Comparison of ENCODE assay signal across 1 cellular context in the genomic region with DNA sequence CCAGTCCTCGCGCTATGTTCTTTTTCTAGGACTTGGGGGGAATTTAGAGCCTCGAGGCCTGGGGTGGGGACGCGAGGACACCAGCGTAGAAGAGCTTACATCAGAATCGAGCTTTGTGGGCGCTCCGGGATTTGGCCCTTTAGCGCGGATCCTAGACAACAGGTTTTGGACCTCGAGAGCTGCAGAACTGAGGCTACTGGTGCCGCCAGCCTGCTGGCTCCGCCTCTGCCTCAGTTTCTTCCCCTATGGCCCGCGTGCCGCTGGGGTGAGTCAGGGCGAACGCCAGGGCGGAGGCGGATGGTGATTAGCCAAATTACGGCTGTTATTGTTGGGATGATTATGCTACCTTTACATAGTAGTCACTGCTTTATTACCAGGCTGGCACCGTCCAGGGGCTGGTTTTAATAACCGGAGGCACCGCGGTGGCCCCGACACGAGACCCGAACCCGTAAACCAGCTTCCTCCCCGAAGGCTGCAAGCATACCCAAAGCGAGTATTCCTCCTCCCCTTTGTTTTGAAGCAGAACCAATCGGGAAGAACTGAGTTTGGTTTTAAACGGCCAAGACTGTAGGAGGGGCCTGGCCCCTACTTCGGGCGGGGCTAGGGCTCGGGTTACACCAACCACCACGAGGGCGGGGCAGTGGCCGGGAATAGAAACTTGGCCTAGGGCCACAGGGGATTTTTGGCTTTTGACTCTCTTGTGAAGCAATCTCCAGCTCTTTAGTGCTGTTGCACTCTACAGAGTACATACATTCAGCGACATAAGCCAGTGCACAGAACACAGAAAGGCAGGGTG.
TF ChIP-seq lines count a peak whose summit lies in the region.

No MANE protein-coding gene starts in this region.

TF ChIP-seq in HepG2, 621 proteins besides CTCF, POLR2A, EP300 and RAD21 (continued from another document and continues in another):
- TF ChIP-seq, protein P1, sequence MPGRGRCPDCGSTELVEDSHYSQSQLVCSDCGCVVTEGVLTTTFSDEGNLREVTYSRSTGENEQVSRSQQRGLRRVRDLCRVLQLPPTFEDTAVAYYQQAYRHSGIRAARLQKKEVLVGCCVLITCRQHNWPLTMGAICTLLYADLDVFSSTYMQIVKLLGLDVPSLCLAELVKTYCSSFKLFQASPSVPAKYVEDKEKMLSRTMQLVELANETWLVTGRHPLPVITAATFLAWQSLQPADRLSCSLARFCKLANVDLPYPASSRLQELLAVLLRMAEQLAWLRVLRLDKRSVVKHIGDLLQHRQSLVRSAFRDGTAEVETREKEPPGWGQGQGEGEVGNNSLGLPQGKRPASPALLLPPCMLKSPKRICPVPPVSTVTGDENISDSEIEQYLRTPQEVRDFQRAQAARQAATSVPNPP (CRISPR knock-in tag; IDR thresholded peaks at IDR 0.05), result no peak; the same call in 1 of the 2 replicates
- peak; percentile 18; the same call in 1 of the 2 replicates for TF ChIP-seq TBP (CRISPR knock-in tag; IDR thresholded peaks at IDR 0.05)
- no peak for TF ChIP-seq EHMT2 (IDR thresholded peaks at IDR 0.05; ENCODE audit: borderline replicate concordance, low read depth, low read length)
- TF ChIP-seq JDP2 (CRISPR knock-in tag; IDR thresholded peaks at IDR 0.05; ENCODE audit: borderline replicate concordance), result no peak
- peak; percentile 74 for TF ChIP-seq ZNF143 (CRISPR knock-in tag; IDR thresholded peaks at IDR 0.05)
- no peak; the same call in 1 of the 2 replicates for TF ChIP-seq RELA (CRISPR knock-in tag; IDR thresholded peaks at IDR 0.05)
- TF ChIP-seq, protein P2, sequence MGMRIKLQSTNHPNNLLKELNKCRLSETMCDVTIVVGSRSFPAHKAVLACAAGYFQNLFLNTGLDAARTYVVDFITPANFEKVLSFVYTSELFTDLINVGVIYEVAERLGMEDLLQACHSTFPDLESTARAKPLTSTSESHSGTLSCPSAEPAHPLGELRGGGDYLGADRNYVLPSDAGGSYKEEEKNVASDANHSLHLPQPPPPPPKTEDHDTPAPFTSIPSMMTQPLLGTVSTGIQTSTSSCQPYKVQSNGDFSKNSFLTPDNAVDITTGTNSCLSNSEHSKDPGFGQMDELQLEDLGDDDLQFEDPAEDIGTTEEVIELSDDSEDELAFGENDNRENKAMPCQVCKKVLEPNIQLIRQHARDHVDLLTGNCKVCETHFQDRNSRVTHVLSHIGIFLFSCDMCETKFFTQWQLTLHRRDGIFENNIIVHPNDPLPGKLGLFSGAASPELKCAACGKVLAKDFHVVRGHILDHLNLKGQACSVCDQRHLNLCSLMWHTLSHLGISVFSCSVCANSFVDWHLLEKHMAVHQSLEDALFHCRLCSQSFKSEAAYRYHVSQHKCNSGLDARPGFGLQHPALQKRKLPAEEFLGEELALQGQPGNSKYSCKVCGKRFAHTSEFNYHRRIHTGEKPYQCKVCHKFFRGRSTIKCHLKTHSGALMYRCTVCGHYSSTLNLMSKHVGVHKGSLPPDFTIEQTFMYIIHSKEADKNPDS (CRISPR knock-in tag; IDR thresholded peaks at IDR 0.05), result peak; percentile 33; the same call in 1 of the 2 replicates
- TF ChIP-seq HES4 (CRISPR knock-in tag; IDR thresholded peaks at IDR 0.05; ENCODE audit: borderline replicate concordance), result peak; percentile 95; the same call in 1 of the 2 replicates
- no peak for TF ChIP-seq ZFP36 (IDR thresholded peaks at IDR 0.05; ENCODE audit: borderline replicate concordance, low read depth, low read length, partially characterized antibody)
- TF ChIP-seq, protein P3, sequence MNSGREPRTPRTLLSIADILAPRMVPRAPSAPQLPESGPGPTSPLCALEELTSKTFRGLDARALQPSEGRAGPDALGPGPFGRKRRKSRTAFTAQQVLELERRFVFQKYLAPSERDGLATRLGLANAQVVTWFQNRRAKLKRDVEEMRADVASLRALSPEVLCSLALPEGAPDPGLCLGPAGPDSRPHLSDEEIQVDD (CRISPR knock-in tag; IDR thresholded peaks at IDR 0.05; ENCODE audit: borderline replicate concordance), result no peak; the same call in 1 of the 2 replicates
- no peak for TF ChIP-seq ZFP82 (CRISPR knock-in tag; IDR thresholded peaks at IDR 0.05; ENCODE audit: borderline replicate concordance)
- TF ChIP-seq ZSCAN30 (CRISPR knock-in tag; IDR thresholded peaks at IDR 0.05), result no peak
- no peak for TF ChIP-seq ZNF713 (CRISPR knock-in tag; IDR thresholded peaks at IDR 0.05)
- 0 out of 2 replicates have a peak, but pooled peaks have one; percentile 7 for TF ChIP-seq TCF7 (IDR thresholded peaks at IDR 0.05; ENCODE audit: low read depth)
- peak; percentile 80; the same call in 1 of the 2 replicates for TF ChIP-seq ZNF547 (CRISPR knock-in tag; IDR thresholded peaks at IDR 0.05)
- TF ChIP-seq, protein P4, sequence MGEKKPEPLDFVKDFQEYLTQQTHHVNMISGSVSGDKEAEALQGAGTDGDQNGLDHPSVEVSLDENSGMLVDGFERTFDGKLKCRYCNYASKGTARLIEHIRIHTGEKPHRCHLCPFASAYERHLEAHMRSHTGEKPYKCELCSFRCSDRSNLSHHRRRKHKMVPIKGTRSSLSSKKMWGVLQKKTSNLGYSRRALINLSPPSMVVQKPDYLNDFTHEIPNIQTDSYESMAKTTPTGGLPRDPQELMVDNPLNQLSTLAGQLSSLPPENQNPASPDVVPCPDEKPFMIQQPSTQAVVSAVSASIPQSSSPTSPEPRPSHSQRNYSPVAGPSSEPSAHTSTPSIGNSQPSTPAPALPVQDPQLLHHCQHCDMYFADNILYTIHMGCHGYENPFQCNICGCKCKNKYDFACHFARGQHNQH (CRISPR knock-in tag; IDR thresholded peaks at IDR 0.05), result peak; percentile 86
- TF ChIP-seq ZNF549 (CRISPR knock-in tag; IDR thresholded peaks at IDR 0.05), result no peak
- TF ChIP-seq ZNF460 (CRISPR knock-in tag; IDR thresholded peaks at IDR 0.05; ENCODE audit: borderline replicate concordance), result no peak; the same call in 1 of the 2 replicates
- no peak for TF ChIP-seq ZFAT (CRISPR knock-in tag; conservative IDR thresholded peaks at IDR 0.05)
- 0 out of 2 replicates have a peak, but pooled peaks have one; percentile 29 for TF ChIP-seq KLF15 (CRISPR knock-in tag; IDR thresholded peaks at IDR 0.05; ENCODE audit: borderline replicate concordance)
- TF ChIP-seq KLF16 (CRISPR knock-in tag; IDR thresholded peaks at IDR 0.05), result peak in 1 of 2 experiments; percentile 72; a peak in 1 of 4 replicates
- TF ChIP-seq ZBTB7B (CRISPR knock-in tag; IDR thresholded peaks at IDR 0.05), result peak; percentile 0
- TF ChIP-seq, protein P5, sequence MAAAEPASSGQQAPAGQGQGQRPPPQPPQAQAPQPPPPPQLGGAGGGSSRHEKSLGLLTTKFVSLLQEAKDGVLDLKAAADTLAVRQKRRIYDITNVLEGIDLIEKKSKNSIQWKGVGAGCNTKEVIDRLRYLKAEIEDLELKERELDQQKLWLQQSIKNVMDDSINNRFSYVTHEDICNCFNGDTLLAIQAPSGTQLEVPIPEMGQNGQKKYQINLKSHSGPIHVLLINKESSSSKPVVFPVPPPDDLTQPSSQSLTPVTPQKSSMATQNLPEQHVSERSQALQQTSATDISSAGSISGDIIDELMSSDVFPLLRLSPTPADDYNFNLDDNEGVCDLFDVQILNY (CRISPR knock-in tag; conservative IDR thresholded peaks at IDR 0.05), result no peak
- TF ChIP-seq MED13 (CRISPR knock-in tag; IDR thresholded peaks at IDR 0.05), result peak; percentile 57; the same call in 1 of the 2 replicates
- no peak; the same call in 1 of the 2 replicates for TF ChIP-seq ZNF644 (CRISPR knock-in tag; IDR thresholded peaks at IDR 0.05; ENCODE audit: low read depth)
- TF ChIP-seq JUND (CRISPR knock-in tag; IDR thresholded peaks at IDR 0.05), result no peak
- no peak for TF ChIP-seq ARHGAP35 (CRISPR knock-in tag; IDR thresholded peaks at IDR 0.05; ENCODE audit: borderline replicate concordance)
- TF ChIP-seq BCL6 (CRISPR knock-in tag; IDR thresholded peaks at IDR 0.05), result peak; percentile 63; the same call in 1 of the 2 replicates
- TF ChIP-seq ZNF564 (CRISPR knock-in tag; IDR thresholded peaks at IDR 0.05), result no peak
- no peak for TF ChIP-seq ZFP62 (CRISPR knock-in tag; IDR thresholded peaks at IDR 0.05)
- peak; percentile 38; the same call in 1 of the 2 replicates for TF ChIP-seq ZNF543 (CRISPR knock-in tag; IDR thresholded peaks at IDR 0.05)
- TF ChIP-seq, protein P6, sequence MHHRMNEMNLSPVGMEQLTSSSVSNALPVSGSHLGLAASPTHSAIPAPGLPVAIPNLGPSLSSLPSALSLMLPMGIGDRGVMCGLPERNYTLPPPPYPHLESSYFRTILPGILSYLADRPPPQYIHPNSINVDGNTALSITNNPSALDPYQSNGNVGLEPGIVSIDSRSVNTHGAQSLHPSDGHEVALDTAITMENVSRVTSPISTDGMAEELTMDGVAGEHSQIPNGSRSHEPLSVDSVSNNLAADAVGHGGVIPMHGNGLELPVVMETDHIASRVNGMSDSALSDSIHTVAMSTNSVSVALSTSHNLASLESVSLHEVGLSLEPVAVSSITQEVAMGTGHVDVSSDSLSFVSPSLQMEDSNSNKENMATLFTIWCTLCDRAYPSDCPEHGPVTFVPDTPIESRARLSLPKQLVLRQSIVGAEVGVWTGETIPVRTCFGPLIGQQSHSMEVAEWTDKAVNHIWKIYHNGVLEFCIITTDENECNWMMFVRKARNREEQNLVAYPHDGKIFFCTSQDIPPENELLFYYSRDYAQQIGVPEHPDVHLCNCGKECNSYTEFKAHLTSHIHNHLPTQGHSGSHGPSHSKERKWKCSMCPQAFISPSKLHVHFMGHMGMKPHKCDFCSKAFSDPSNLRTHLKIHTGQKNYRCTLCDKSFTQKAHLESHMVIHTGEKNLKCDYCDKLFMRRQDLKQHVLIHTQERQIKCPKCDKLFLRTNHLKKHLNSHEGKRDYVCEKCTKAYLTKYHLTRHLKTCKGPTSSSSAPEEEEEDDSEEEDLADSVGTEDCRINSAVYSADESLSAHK (CRISPR knock-in tag; IDR thresholded peaks at IDR 0.05; ENCODE audit: borderline replicate concordance), result 0 out of 2 replicates have a peak, but pooled peaks have one; percentile 17
- TF ChIP-seq, protein P7, sequence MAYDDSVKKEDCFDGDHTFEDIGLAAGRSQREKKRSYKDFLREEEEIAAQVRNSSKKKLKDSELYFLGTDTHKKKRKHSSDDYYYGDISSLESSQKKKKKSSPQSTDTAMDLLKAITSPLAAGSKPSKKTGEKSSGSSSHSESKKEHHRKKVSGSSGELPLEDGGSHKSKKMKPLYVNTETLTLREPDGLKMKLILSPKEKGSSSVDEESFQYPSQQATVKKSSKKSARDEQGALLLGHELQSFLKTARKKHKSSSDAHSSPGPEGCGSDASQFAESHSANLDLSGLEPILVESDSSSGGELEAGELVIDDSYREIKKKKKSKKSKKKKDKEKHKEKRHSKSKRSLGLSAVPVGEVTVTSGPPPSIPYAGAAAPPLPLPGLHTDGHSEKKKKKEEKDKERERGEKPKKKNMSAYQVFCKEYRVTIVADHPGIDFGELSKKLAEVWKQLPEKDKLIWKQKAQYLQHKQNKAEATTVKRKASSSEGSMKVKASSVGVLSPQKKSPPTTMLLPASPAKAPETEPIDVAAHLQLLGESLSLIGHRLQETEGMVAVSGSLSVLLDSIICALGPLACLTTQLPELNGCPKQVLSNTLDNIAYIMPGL (CRISPR knock-in tag; IDR thresholded peaks at IDR 0.05; ENCODE audit: borderline replicate concordance in 1 of 2, low read depth in 1 of 2), result peak; percentile 50 to 90; a peak in 3 of 4 replicates
- TF ChIP-seq, protein P8, sequence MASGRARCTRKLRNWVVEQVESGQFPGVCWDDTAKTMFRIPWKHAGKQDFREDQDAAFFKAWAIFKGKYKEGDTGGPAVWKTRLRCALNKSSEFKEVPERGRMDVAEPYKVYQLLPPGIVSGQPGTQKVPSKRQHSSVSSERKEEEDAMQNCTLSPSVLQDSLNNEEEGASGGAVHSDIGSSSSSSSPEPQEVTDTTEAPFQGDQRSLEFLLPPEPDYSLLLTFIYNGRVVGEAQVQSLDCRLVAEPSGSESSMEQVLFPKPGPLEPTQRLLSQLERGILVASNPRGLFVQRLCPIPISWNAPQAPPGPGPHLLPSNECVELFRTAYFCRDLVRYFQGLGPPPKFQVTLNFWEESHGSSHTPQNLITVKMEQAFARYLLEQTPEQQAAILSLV (CRISPR knock-in tag; IDR thresholded peaks at IDR 0.05; ENCODE audit: borderline replicate concordance), result no peak; the same call in 1 of the 2 replicates
- TF ChIP-seq ZNF616 (CRISPR knock-in tag; IDR thresholded peaks at IDR 0.05; ENCODE audit: low read depth), result 0 out of 2 replicates have a peak, but pooled peaks have one; percentile 39
- TF ChIP-seq TMF1 (CRISPR knock-in tag; IDR thresholded peaks at IDR 0.05; ENCODE audit: low read depth), result no peak
- TF ChIP-seq ZBTB7A (CRISPR knock-in tag; IDR thresholded peaks at IDR 0.05), result 0 out of 2 replicates have a peak, but pooled peaks have one; percentile 43
- TF ChIP-seq ZNF883 (CRISPR knock-in tag; IDR thresholded peaks at IDR 0.05; ENCODE audit: not compliant biosample characterization), result no peak
- TF ChIP-seq SAP130 (CRISPR knock-in tag; IDR thresholded peaks at IDR 0.05; ENCODE audit: low read depth), result peak; percentile 80
- no peak for TF ChIP-seq HNRNPL (IDR thresholded peaks at IDR 0.05; ENCODE audit: low read depth, low read length)
- TF ChIP-seq NR2F1 (CRISPR knock-in tag; IDR thresholded peaks at IDR 0.05), result no peak
- peak; percentile 60 for TF ChIP-seq ZNF556 (CRISPR knock-in tag; IDR thresholded peaks at IDR 0.05; ENCODE audit: borderline replicate concordance)
- TF ChIP-seq POGZ (CRISPR knock-in tag; IDR thresholded peaks at IDR 0.05), result peak; percentile 75
- TF ChIP-seq, protein P9, sequence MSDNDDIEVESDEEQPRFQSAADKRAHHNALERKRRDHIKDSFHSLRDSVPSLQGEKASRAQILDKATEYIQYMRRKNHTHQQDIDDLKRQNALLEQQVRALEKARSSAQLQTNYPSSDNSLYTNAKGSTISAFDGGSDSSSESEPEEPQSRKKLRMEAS (IDR thresholded peaks at IDR 0.05), result peak; percentile 89
- TF ChIP-seq TP53 (CRISPR knock-in tag; conservative IDR thresholded peaks at IDR 0.05), result peak; percentile 74
- no peak for TF ChIP-seq SMARCC2 (IDR thresholded peaks at IDR 0.05)
- TF ChIP-seq, protein P10, sequence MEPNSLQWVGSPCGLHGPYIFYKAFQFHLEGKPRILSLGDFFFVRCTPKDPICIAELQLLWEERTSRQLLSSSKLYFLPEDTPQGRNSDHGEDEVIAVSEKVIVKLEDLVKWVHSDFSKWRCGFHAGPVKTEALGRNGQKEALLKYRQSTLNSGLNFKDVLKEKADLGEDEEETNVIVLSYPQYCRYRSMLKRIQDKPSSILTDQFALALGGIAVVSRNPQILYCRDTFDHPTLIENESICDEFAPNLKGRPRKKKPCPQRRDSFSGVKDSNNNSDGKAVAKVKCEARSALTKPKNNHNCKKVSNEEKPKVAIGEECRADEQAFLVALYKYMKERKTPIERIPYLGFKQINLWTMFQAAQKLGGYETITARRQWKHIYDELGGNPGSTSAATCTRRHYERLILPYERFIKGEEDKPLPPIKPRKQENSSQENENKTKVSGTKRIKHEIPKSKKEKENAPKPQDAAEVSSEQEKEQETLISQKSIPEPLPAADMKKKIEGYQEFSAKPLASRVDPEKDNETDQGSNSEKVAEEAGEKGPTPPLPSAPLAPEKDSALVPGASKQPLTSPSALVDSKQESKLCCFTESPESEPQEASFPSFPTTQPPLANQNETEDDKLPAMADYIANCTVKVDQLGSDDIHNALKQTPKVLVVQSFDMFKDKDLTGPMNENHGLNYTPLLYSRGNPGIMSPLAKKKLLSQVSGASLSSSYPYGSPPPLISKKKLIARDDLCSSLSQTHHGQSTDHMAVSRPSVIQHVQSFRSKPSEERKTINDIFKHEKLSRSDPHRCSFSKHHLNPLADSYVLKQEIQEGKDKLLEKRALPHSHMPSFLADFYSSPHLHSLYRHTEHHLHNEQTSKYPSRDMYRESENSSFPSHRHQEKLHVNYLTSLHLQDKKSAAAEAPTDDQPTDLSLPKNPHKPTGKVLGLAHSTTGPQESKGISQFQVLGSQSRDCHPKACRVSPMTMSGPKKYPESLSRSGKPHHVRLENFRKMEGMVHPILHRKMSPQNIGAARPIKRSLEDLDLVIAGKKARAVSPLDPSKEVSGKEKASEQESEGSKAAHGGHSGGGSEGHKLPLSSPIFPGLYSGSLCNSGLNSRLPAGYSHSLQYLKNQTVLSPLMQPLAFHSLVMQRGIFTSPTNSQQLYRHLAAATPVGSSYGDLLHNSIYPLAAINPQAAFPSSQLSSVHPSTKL (CRISPR knock-in tag; IDR thresholded peaks at IDR 0.05), result peak; percentile 48; the same call in 1 of the 2 replicates
